ENCODE assay signal across 18 cellular contexts in genomic region chr17:47986520-47986919, GRCh38. TPM values are rescaled to one million over a fixed set of nuclear protein-coding genes. Genes with fewer than 3 reads are reported as not detected.
"Had no signal": no experiment of that assay in that cellular context is flagged by ENCODE, and none has a peak within 500 bp of the region (broad histone marks: within the 10 kb centered on the region; RNA-seq: fewer than 3 reads in every experiment).

No MANE protein-coding gene starts in this region.

- H3K4me3 ChIP-seq: body of pancreas, pancreas, smooth muscle cell had no signal

- H3K4me3 Mint-ChIP-seq: activated naive CD8-positive, alpha-beta T cell treated with anti-CD3 and anti-CD28 coated beads, Interleukin-2, amount 10 ng/mL, durations not matched to agents 7 days and 5 days; stimulated activated naive B cell treated with anti-CD40 and anti-IgM and Interleukin-4, amounts not matched to agents 10 μg/mL and 1 μg/mL and 100 μg/mL, for 72 hours had no signal

- H3K9me3 Mint-ChIP-seq: activated naive CD8-positive, alpha-beta T cell treated with anti-CD3 and anti-CD28 coated beads, Interleukin-2, amount 10 ng/mL, durations not matched to agents 7 days and 5 days; activated T-helper 2 cell treated with anti-CD3 and anti-CD28 coated beads, Interferon-gamma antibody, Interleukin-2, Interleukin-4, amounts not matched to agents 10 μg/mL and 5 μg/mL and 100 μg/mL, durations not matched to agents 14 hours and 24 hours and 36 hours; stimulated activated naive B cell treated with anti-CD40 and anti-IgM and Interleukin-4, amounts not matched to agents 10 μg/mL and 1 μg/mL and 100 μg/mL, for 72 hours had no signal

- ATAC-seq: stimulated activated naive B cell treated with anti-CD40 and anti-IgM and Interleukin-4, amounts not matched to agents 10 μg/mL and 1 μg/mL and 100 μg/mL, for 72 hours had no signal

- DNase-seq: activated CD4-positive, alpha-beta T cell treated with anti-CD3 and anti-CD28 coated beads, Interleukin-2, amount 50 U/mL, for 48 hours; activated naive CD4-positive, alpha-beta T cell treated with Interleukin-2 at 50 U/mL for 16 hours; activated naive CD8-positive, alpha-beta T cell treated with anti-CD3 and anti-CD28 coated beads, Interleukin-2, amount 10 ng/mL, durations not matched to agents 7 days and 5 days; activated T-cell treated with anti-CD3 and anti-CD28 coated beads for 4 hours; erythroblast; hypothalamus; islet precursor cell; midbrain; stimulated activated naive B cell treated with anti-CD40 and anti-IgM and Interleukin-4, amounts not matched to agents 10 μg/mL and 1 μg/mL and 100 μg/mL, for 72 hours; T-helper 1 cell; WERI-Rb-1 had no signal

- H3K27me3 ChIP-seq: body of pancreas, pancreas had no signal

- H3K9me3 ChIP-seq: body of pancreas, pancreas had no signal

- H3K27ac Mint-ChIP-seq: activated naive CD8-positive, alpha-beta T cell treated with anti-CD3 and anti-CD28 coated beads, Interleukin-2, amount 10 ng/mL, durations not matched to agents 7 days and 5 days; activated T-helper 2 cell treated with anti-CD3 and anti-CD28 coated beads, Interferon-gamma antibody, Interleukin-2, Interleukin-4, amounts not matched to agents 10 μg/mL and 5 μg/mL and 100 μg/mL, durations not matched to agents 14 hours and 24 hours and 36 hours had no signal

RNA-seq across cellular contexts. Expression of gene PRR15L, which starts 28.8 kb away (rescaled TPM):
- total RNA-seq: activated naive CD8-positive, alpha-beta T cell treated with anti-CD3 and anti-CD28 coated beads, Interleukin-2, amount 10 ng/mL, durations not matched to agents 7 days and 5 days; activated T-helper 2 cell treated with anti-CD3 and anti-CD28 coated beads, Interferon-gamma antibody, Interleukin-2, Interleukin-4, amounts not matched to agents 10 μg/mL and 5 μg/mL and 100 μg/mL, durations not matched to agents 14 hours and 24 hours and 36 hours; lung microvascular endothelial cell; myocyte; sciatic nerve; smooth muscle cell had no signal
